ENCODE assay signal across 22 cellular contexts in the genomic region with DNA sequence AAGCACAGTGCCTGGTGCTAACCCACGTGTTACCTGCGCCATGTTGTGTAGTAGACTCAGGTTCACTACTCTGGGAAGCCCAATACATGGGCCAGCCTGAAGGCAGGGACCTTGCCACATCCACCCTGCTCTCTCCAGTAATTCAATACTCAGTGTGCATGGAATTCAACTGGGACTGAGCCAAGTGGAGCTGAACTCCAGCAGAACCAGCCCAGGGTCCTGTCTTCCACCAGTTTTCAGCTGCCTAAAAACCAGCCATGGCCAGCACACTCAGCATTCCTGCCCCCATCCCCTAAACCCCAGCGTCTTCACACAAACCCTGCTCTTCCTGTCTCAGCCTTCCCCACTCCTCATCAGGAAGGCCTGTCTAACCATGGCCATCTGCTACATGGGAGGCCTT. TPM values are rescaled to one million over a fixed set of nuclear protein-coding genes. Genes with fewer than 3 reads are reported as not detected.
"Had no signal": no experiment of that assay in that cellular context is flagged by ENCODE, and none has a peak within 500 bp of the region (broad histone marks: within the 10 kb centered on the region; RNA-seq: fewer than 3 reads in every experiment).

No MANE protein-coding gene starts in this region.

- H3K4me3 ChIP-seq: adrenal gland, cardiac muscle cell, esophagus squamous epithelium, psoas muscle, right lobe of liver, thyroid gland had no signal

- H3K27me3 ChIP-seq: adrenal gland, cardiac muscle cell, right lobe of liver, thyroid gland had no signal

- H3K4me1 ChIP-seq: adrenal gland, esophagus squamous epithelium, psoas muscle, right lobe of liver, thyroid gland had no signal

- DNase-seq: activated CD4-positive, alpha-beta memory T cell treated with anti-CD3 and anti-CD28 coated beads, Interleukin-2, amount 10 ng/mL, durations not matched to agents 7 days and 5 days; activated CD4-positive, alpha-beta T cell treated with anti-CD3 and anti-CD28 coated beads for 4 hours; activated effector memory CD4-positive, alpha-beta T cell treated with Interleukin-2 at 50 U/mL for 16 hours; activated naive CD4-positive, alpha-beta T cell treated with anti-CD3 and anti-CD28 coated beads, Interleukin-2, amount 50 U/mL, for 16 hours; activated T-cell treated with anti-CD3 and anti-CD28 coated beads, Interleukin-2, amount 50 U/mL, for 24 hours; adrenal gland; effector CD4-positive, alpha-beta T cell; esophagus squamous epithelium; foreskin melanocyte; mesenchymal stem cell; occipital lobe; psoas muscle; right lobe of liver; stimulated activated CD4-positive, alpha-beta T cell treated with anti-CD3 and anti-CD28 coated beads, Interleukin-12 subunit alpha, Interleukin-12 subunit beta, amount 100 ng/mL, for 4 hours; stimulated activated CD4-positive, alpha-beta T cell treated with anti-CD3 and anti-CD28 coated beads, Interleukin-2, amount 100 ng/mL, for 24 hours; thyroid gland had no signal

- H3K36me3 ChIP-seq: adrenal gland, cardiac muscle cell, esophagus squamous epithelium, right lobe of liver, thyroid gland had no signal

- ATAC-seq: natural killer cell treated with Interleukin-12 subunit alpha and Interleukin-12 subunit beta and Interleukin-15 and Interleukin-18, amount 100 ng/mL, for 72 hours; psoas muscle; right lobe of liver; stimulated activated effector memory CD8-positive, alpha-beta T cell treated with anti-CD3 and anti-CD28 coated beads, Interleukin-12 subunit alpha, Interleukin-12 subunit beta, amount 100 ng/mL, for 72 hours had no signal

- H3K9me3 ChIP-seq: adrenal gland, esophagus squamous epithelium, psoas muscle, right lobe of liver, thyroid gland had no signal

- H3K27ac ChIP-seq: adrenal gland, cardiac muscle cell, esophagus squamous epithelium, psoas muscle, right lobe of liver, thyroid gland had no signal

RNA-seq across cellular contexts. Expression of gene FGF8, which starts 15.4 kb away (rescaled TPM):
- total RNA-seq: activated CD4-positive, alpha-beta memory T cell treated with anti-CD3 and anti-CD28 coated beads, Interleukin-2, amount 10 ng/mL, durations not matched to agents 7 days and 5 days; adrenal gland; esophagus squamous epithelium; kidney epithelial cell; natural killer cell treated with Interleukin-12 subunit alpha and Interleukin-12 subunit beta and Interleukin-15 and Interleukin-18, amount 100 ng/mL, for 72 hours; occipital lobe; psoas muscle; right lobe of liver; thyroid gland had no signal
- polyA plus RNA-seq: adrenal gland, endothelial cell of umbilical vein, liver, psoas muscle had no signal
